In genomic region chr12:69141074-69141473, GRCh38 we compare ENCODE assay signal across 10 cellular contexts.
"Had no signal": no experiment of that assay in that cellular context is flagged by ENCODE, and none has a peak within 500 bp of the region (broad histone marks: within the 10 kb centered on the region; RNA-seq: fewer than 3 reads in every experiment).

No MANE protein-coding gene starts in this region.

- H3K4me1 ChIP-seq: HAP-1 had no signal

- H3K4me2 ChIP-seq: KMS-11 had no signal

- H3K27ac ChIP-seq: GM23248, KMS-11 had no signal

- H3K4me3 ChIP-seq: GM23248, HAP-1 had no signal

- H3K36me3 ChIP-seq: HAP-1 had no signal

- H3K27ac Mint-ChIP-seq: HFFc6 had no signal

- H2AFZ ChIP-seq: GM23248 had no signal

- H3K9ac ChIP-seq: GM23248, KMS-11 had no signal

- ATAC-seq: HCT116 had no signal

- FAIRE-seq: HTR-8/SVneo had no signal

- H3K4me3 Mint-ChIP-seq: HFFc6 had no signal

- DNase-seq: GM23248, GOT3, H7, HFFc6, Karpas-422, KBM-7 had no signal
